27 cellular contexts compared by ENCODE assay signal in genomic region chr14:37663498-37663897, GRCh38.
"Had no signal": no experiment of that assay in that cellular context is flagged by ENCODE, and none has a peak within 500 bp of the region (broad histone marks: within the 10 kb centered on the region; RNA-seq: fewer than 3 reads in every experiment).

No MANE protein-coding gene starts in this region.

- DNase-seq: stimulated activated CD4-positive, alpha-beta T cell treated with anti-CD3 and anti-CD28 coated beads, Interleukin-2, amount 100 ng/mL, for 48 hours; stimulated activated CD4-positive, alpha-beta T cell treated with anti-CD3 and anti-CD28 coated beads, Interleukin-4, amount 100 ng/mL, for 1 hour; stimulated activated CD4-positive, alpha-beta T cell treated with anti-CD3 and anti-CD28 coated beads, Interleukin-4, amount 100 ng/mL, for 24 hours; stimulated activated CD4-positive, alpha-beta T cell treated with anti-CD3 and anti-CD28 coated beads, Interleukin-4, amount 100 ng/mL, for 4 hours; stimulated activated CD8-positive, alpha-beta memory T cell treated with anti-CD3 and anti-CD28 coated beads, Interleukin-4, amount 100 ng/mL, for 48 hours; stimulated activated naive B cell treated with anti-CD40 and anti-IgM and Interleukin-4, amounts not matched to agents 10 μg/mL and 1 μg/mL and 100 μg/mL, for 72 hours; stimulated activated naive CD4-positive, alpha-beta T cell; stimulated activated naive CD4-positive, alpha-beta T cell treated with Interleukin-2 at 50 U/mL for 16 hours; stimulated activated naive CD8-positive, alpha-beta T cell treated with anti-CD3 and anti-CD28 coated beads, Interleukin-15, amount 100 ng/mL, for 72 hours; stimulated activated naive CD8-positive, alpha-beta T cell treated with anti-CD3 and anti-CD28 coated beads, Interleukin-15, Interleukin-2, amounts not matched to agents 100 U/mL and 50 U/mL, for 24 hours; stomach; substantia nigra; testis; thyroid gland; tibial artery; transverse colon; trophoblast cell; upper lobe of left lung; upper lobe of right lung; uterus had no signal

- FAIRE-seq: urothelium cell line had no signal

- H3K4me3 ChIP-seq: stomach, suprapubic skin, testis, thoracic aorta, thyroid gland, tibial artery, tibial nerve, transverse colon, upper lobe of left lung, upper lobe of right lung, uterus, vagina had no signal

- ATAC-seq: stimulated activated effector memory CD8-positive, alpha-beta T cell treated with anti-CD3 and anti-CD28 coated beads, Interleukin-12 subunit alpha, Interleukin-12 subunit beta, amount 100 ng/mL, for 72 hours; stimulated activated memory B cell treated with anti-CD40 and anti-IgM and Interleukin-4, amounts not matched to agents 10 μg/mL and 1 μg/mL and 100 μg/mL, for 72 hours; stimulated activated naive B cell treated with anti-CD40 and anti-IgM and Interleukin-4, amounts not matched to agents 10 μg/mL and 1 μg/mL and 100 μg/mL, for 72 hours; stimulated activated naive CD8-positive, alpha-beta T cell treated with anti-CD3 and anti-CD28 coated beads, Interleukin-15, amount 100 ng/mL, for 72 hours; stimulated activated naive CD8-positive, alpha-beta T cell treated with anti-CD3 and anti-CD28 coated beads, Interleukin-15, Interleukin-2, amounts not matched to agents 100 U/mL and 50 U/mL, for 24 hours; upper lobe of right lung had no signal

- H3K4me1 ChIP-seq: stomach, suprapubic skin, testis, thyroid gland, tibial artery, tibial nerve, transverse colon, upper lobe of left lung, upper lobe of right lung, uterus, vagina had no signal

- H3K36me3 ChIP-seq: stomach, suprapubic skin, thoracic aorta, thyroid gland, tibial artery, tibial nerve, transverse colon, upper lobe of left lung, upper lobe of right lung, uterus, vagina had no signal

- H3K27ac ChIP-seq: stomach, suprapubic skin, testis, thoracic aorta, thyroid gland, tibial artery, tibial nerve, transverse colon, upper lobe of left lung, upper lobe of right lung, uterus, vagina had no signal

- H3K9me3 ChIP-seq: testis, thyroid gland, uterus had no signal

- H3K27me3 ChIP-seq: stomach, suprapubic skin, testis, thyroid gland, tibial artery, tibial nerve, transverse colon, upper lobe of left lung, upper lobe of right lung, uterus, vagina had no signal
